Comparison of ENCODE assay signal across 15 cellular contexts in genomic region chr20:41654292-41654691, GRCh38. TPM values are rescaled to one million over a fixed set of nuclear protein-coding genes. Genes with fewer than 3 reads are reported as not detected.
DNase-seq lines count a peak whose midpoint lies in the region; TF ChIP-seq lines count a peak whose summit lies in the region.
"Had no signal": no experiment of that assay in that cellular context is flagged by ENCODE, and none has a peak within 500 bp of the region (broad histone marks: within the 10 kb centered on the region; RNA-seq: fewer than 3 reads in every experiment).

No MANE protein-coding gene starts in this region.

- H3K18ac ChIP-seq in neuronal stem cell (ENCODE audit: low read length) = no peak overlapping the region

- H3K27ac ChIP-seq in neuronal stem cell (replicated peaks; ENCODE audit: low read length) (no peak overlapping the region), hepatocyte (no peak overlapping the region)
- H3K27ac ChIP-seq: breast epithelium, HL-60, KMS-11, psoas muscle had no signal

- H3K4me2 ChIP-seq in neuronal stem cell (ENCODE audit: insufficient read depth, low read length, poor library complexity, severe bottlenecking) (no peak overlapping the region), hepatocyte (no peak overlapping the region)
- H3K4me2 ChIP-seq: KMS-11 had no signal

- no peaks in the 10 kb centered on the region for H3K79me1 ChIP-seq in neuronal stem cell (ENCODE audit: low read depth, low read length)

- no CpG with 5 or more reads among the region's 3 CpGs for WGBS in neuronal stem cell (ENCODE audit: extremely low coverage in 2 of 2, insufficient read length in 2 of 2, insufficient replicate concordance in 1 of 2), 2 donors
- WGBS in hepatocyte (ENCODE audit: low lambda C conversion rate, missing lambda C conversion rate) = 55% methylated on average over 3 of the region's 3 CpGs

- H2AFZ ChIP-seq in neuronal stem cell (ENCODE audit: low read length) (no peak overlapping the region), hepatocyte (no peak overlapping the region)

- H4K91ac ChIP-seq in neuronal stem cell (ENCODE audit: low read depth, low read length, poor library complexity) = no peak overlapping the region

- peaks cover 3 to 9% of the 10 kb centered on the region in 2 donors for H3K4me1 ChIP-seq in neuronal stem cell (ENCODE audit: control insufficient read depth in 2 of 2, insufficient read depth in 1 of 2, low read depth in 1 of 2, low read length in 2 of 2)
- peaks cover 20% of the 10 kb centered on the region for H3K4me1 ChIP-seq in hepatocyte (ENCODE audit: insufficient read depth)
- H3K4me1 ChIP-seq: breast epithelium, psoas muscle had no signal

- in situ Hi-C loops in ACHN (cut with HindIII; ENCODE audit: low pct_ligation_motif_present, low pct_unique_long_range_greater_than_20kb, low sequenced_read_pairs) = no loop called here

- DNase-seq in DMS153 (lab: John Stamatoyannopoulos, UW) (peak; percentile 95), NCI-H1436 (lab: John Stamatoyannopoulos, UW) (peak; percentile 93), NCI-H345 treated with DMSO at 0.1 percent for 48 hours (lab: John Stamatoyannopoulos, UW; ENCODE audit: unreplicated experiment) (peak; percentile 93), cerebellum (ENCODE audit: low spot score) (peak; percentile 74), neuronal stem cell (ENCODE audit: low spot score) (no peak), cortex of kidney (lab: John Stamatoyannopoulos, UW) (no peak), hepatocyte (ENCODE audit: low spot score) (no peak), ACHN (no peak)
- DNase-seq: activated CD4-positive, alpha-beta T cell treated with anti-CD3 and anti-CD28 coated beads for 4 hours; effector CD8-positive, alpha-beta T cell; NCI-H82; psoas muscle had no signal

- no peaks in the 10 kb centered on the region for H3K79me2 ChIP-seq in hepatocyte

- H3K23ac ChIP-seq in neuronal stem cell (ENCODE audit: low read depth, low read length, poor library complexity) = no peak overlapping the region

- H3K36me3 ChIP-seq in neuronal stem cell (replicated peaks in 1 of 2; ENCODE audit: control insufficient read depth in 2 of 2, insufficient read depth in 2 of 2, low read length in 2 of 2) (no peaks in the 10 kb centered on the region), hepatocyte (replicated peaks; ENCODE audit: insufficient read depth, low read depth) (no peaks in the 10 kb centered on the region)
- H3K36me3 ChIP-seq: breast epithelium had no signal

- no peak overlapping the region for H2AK5ac ChIP-seq in neuronal stem cell (ENCODE audit: low read depth, low read length)

- H3K4ac ChIP-seq in neuronal stem cell (ENCODE audit: low read length) = no peak overlapping the region

- no peak overlapping the region for H4K8ac ChIP-seq in neuronal stem cell (ENCODE audit: low read depth, low read length)

- no peak overlapping the region for H2BK120ac ChIP-seq in neuronal stem cell (ENCODE audit: low read depth, low read length)

- no peaks in the 10 kb centered on the region for H3K27me3 ChIP-seq in neuronal stem cell (ENCODE audit: control insufficient read depth in 3 of 3, insufficient read depth in 3 of 3, low read depth in 1 of 3, low read length in 3 of 3)
- no peaks in the 10 kb centered on the region for H3K27me3 ChIP-seq in hepatocyte
- H3K27me3 ChIP-seq: breast epithelium had no signal

- no peak overlapping the region for H2BK5ac ChIP-seq in neuronal stem cell (ENCODE audit: low read length)

- no peaks in the 10 kb centered on the region for H4K20me1 ChIP-seq in hepatocyte (ENCODE audit: insufficient read depth, poor library complexity, severe bottlenecking)

- no peak overlapping the region for H2BK12ac ChIP-seq in neuronal stem cell (ENCODE audit: low read length)

- TF ChIP-seq CTCF in hepatocyte (IDR thresholded peaks at IDR 0.05; ENCODE audit: poor library complexity) = no peak

- no peak overlapping the region for H3K4me3 ChIP-seq in neuronal stem cell (ENCODE audit: low read length in 2 of 2)
- no peak overlapping the region for H3K4me3 ChIP-seq in hepatocyte
- H3K4me3 ChIP-seq: breast epithelium, psoas muscle had no signal

- no peak overlapping the region for H3K9ac ChIP-seq in neuronal stem cell (ENCODE audit: low read depth, low read length, poor library complexity)
- H3K9ac ChIP-seq: KMS-11 had no signal

- H3K14ac ChIP-seq in neuronal stem cell (ENCODE audit: low read length) = no peak overlapping the region

- no peaks in the 10 kb centered on the region for H3K9me3 ChIP-seq in neuronal stem cell (replicated peaks in 1 of 2; ENCODE audit: control insufficient read depth in 2 of 2, insufficient read depth in 1 of 2, low read depth in 1 of 2, low read length in 2 of 2)
- no peaks in the 10 kb centered on the region for H3K9me3 ChIP-seq in hepatocyte (ENCODE audit: low read depth)
- H3K9me3 ChIP-seq: breast epithelium, psoas muscle had no signal

- no peak overlapping the region for H2BK15ac ChIP-seq in neuronal stem cell (ENCODE audit: low read length)

- H3K9me2 ChIP-seq in hepatocyte (replicated peaks; ENCODE audit: insufficient read depth) = no peaks in the 10 kb centered on the region

RNA-seq across cellular contexts. Expression of gene CHD6, which starts 36.1 kb away (rescaled TPM):
- total RNA-seq in cerebellum (92.9 TPM), hepatocyte (31.0 and 36.7 TPM in 2 replicates)
- 47.7 TPM for polyA plus RNA-seq in neuronal stem cell (2013, experiment 1 of 2)
- polyA plus RNA-seq in neuronal stem cell (2013, experiment 2 of 2) = 51.3 TPM
- polyA plus RNA-seq in hepatocyte = 56.0 and 98.3 TPM in 2 replicates

Comparison
In these comparisons a context has a peak if more than half of its experiments do, and no peak if none do; other contexts are left out.
1. DNase-seq: peak in DMS153 (single experiment), NCI-H1436 (single experiment), NCI-H345 treated with DMSO at 0.1 percent for 48 hours (single experiment) and cerebellum (single experiment); none in neuronal stem cell (single experiment), cortex of kidney (single experiment), hepatocyte (single experiment) and ACHN (single experiment).